ENCODE assay signal across 8 cellular contexts in genomic region chr20:41692479-41693135, GRCh38.
DNase-seq lines count a peak whose midpoint lies in the region; ATAC-seq lines count a peak whose summit lies in the region.

No MANE protein-coding gene starts in this region.

- ATAC-seq in HG02571 (IDR thresholded peaks at IDR 0.05; ENCODE audit: unreplicated experiment): peak; percentile 38

- DNase-seq in NCI-H1092 (lab: John Stamatoyannopoulos, UW) (peak; percentile 42), T-helper 22 cell (ENCODE audit: low read depth) (peak; percentile 62), astrocyte of the hippocampus (ENCODE audit: low read depth, low spot score) (peak; percentile 77), hypothalamus (lab: John Stamatoyannopoulos, UW) (peak; percentile 45 to 96 (median 78)), retina (peak; percentile 95), T1000 (lab: John Stamatoyannopoulos, UW) (no peak)

- peak overlapping the region; percentile 62 for H3K4me3 ChIP-seq in GM08714 (ENCODE audit: low read length)
